Comparison of ENCODE assay signal across 19 cellular contexts in the genomic region with DNA sequence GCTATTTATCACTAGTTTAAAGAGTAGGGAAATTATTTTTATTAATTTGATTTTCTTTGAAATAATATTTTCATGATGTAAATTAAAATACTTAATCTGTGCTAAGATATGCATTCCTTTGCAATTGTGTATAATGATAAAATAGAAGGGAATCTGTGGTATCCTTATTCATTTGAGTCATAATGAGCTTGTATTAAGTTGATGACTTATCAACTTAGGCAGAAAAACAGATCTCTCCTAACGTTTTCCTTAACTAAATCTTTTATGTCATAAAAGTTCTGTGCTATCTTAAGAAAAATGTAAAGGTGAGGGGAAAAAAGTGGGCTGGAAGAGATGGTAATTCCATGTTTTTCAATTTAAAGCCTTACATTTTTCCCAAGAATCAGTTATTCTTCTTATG. TPM values are rescaled to one million over a fixed set of nuclear protein-coding genes. Genes with fewer than 3 reads are reported as not detected.
DNase-seq lines count a peak whose midpoint lies in the region; ATAC-seq, FAIRE-seq and TF ChIP-seq lines count a peak whose summit lies in the region.
"Had no signal": no experiment of that assay in that cellular context is flagged by ENCODE, and none has a peak within 500 bp of the region (broad histone marks: within the 10 kb centered on the region; RNA-seq: fewer than 3 reads in every experiment).

No MANE protein-coding gene starts in this region.

- H4K8ac ChIP-seq in IMR-90 (ENCODE audit: low read depth in 2 of 2, low read length in 2 of 2) = peak overlapping the region in 1 of 2 experiments; percentile 62; a peak in 1 of 4 replicates

- H3K4me1 ChIP-seq in ACC112 (ENCODE audit: control insufficient read depth, insufficient read depth, low read length, unreplicated experiment) (peaks cover 21% of the 10 kb centered on the region), IMR-90 (ENCODE audit: control insufficient read depth, insufficient read depth, low read length) (peaks cover 7% of the 10 kb centered on the region), rectal smooth muscle tissue (ENCODE audit: control insufficient read depth, insufficient read depth, low read length) (no peaks in the 10 kb centered on the region)

- no peak overlapping the region for H2AK5ac ChIP-seq in IMR-90 (ENCODE audit: low read depth, low read length)

- peak; percentile 6 for FAIRE-seq in frontal cortex (lab: Jason Lieb, UNC)

- peak overlapping the region; percentile 75; the same call in 1 of the 2 replicates for H4K5ac ChIP-seq in IMR-90 (ENCODE audit: low read depth, low read length)

- H3K9me3 ChIP-seq in IMR-90 (ENCODE audit: control insufficient read depth, insufficient read depth, low read length) (no peaks in the 10 kb centered on the region), WERI-Rb-1 (ENCODE audit: severe bottlenecking) (no peaks in the 10 kb centered on the region)

- no peak overlapping the region; the same call in 1 of the 2 replicates for H2BK20ac ChIP-seq in IMR-90 (ENCODE audit: low read depth, low read length)

- H2AFZ ChIP-seq in ACC112 (ENCODE audit: low read length, unreplicated experiment) (peak overlapping the region; percentile 7), IMR-90 (replicated peaks; ENCODE audit: low read length, poor library complexity) (no peak overlapping the region)

- dilution Hi-C loops in IMR-90 (cut with HindIII; ENCODE audit: low sequenced_read_pairs, unreplicated experiment) = no loop called here

- no peaks in the 10 kb centered on the region for H3K36me3 ChIP-seq in ACC112 (ENCODE audit: insufficient read depth, low read length)
- peaks cover 13% of the 10 kb centered on the region for H3K36me3 ChIP-seq in IMR-90 (ENCODE audit: control insufficient read depth, insufficient read depth, low read length)
- no peaks in the 10 kb centered on the region for H3K36me3 ChIP-seq in rectal smooth muscle tissue (ENCODE audit: control insufficient read depth, insufficient read depth, low read length)
- no peaks in the 10 kb centered on the region for H3K36me3 ChIP-seq in WERI-Rb-1

- H4K91ac ChIP-seq in IMR-90 (ENCODE audit: insufficient read depth, low read depth, low read length) = no peak overlapping the region

- no peak for TF ChIP-seq CTCF in IMR-90 (conservative IDR thresholded peaks at IDR 0.05; ENCODE audit: low read depth, low read length)
- no peak for TF ChIP-seq CTCF in WERI-Rb-1 (IDR thresholded peaks at IDR 0.05; ENCODE audit: low read depth, low read length)

- H3K4ac ChIP-seq in IMR-90 (ENCODE audit: low read depth, low read length) = peak overlapping the region; percentile 43; the same call in 1 of the 2 replicates

- H3K9me1 ChIP-seq in IMR-90 (ENCODE audit: insufficient read depth, low read length) = peaks cover under 1% of the 10 kb centered on the region; the same call in 1 of the 2 replicates

- POLR2A ChIA-PET in IMR-90 (lab: Charles Lee; ENCODE audit: unreplicated experiment) = interaction anchor here (0.7 kb wide), 1 partner anchor 628 kb away, joined by 3 read pairs; no protein-coding TSS in a partner anchor

- intact Hi-C loops in IMR-90 (cut with micrococcal nuclease) = loop anchor here (1.0 to 10.0 kb wide), 4 partner anchors 378 to 890 kb away; a partner anchor contains a TSS

- H3K56ac ChIP-seq in IMR-90 (ENCODE audit: extremely low read depth, insufficient read depth, low read length) = 0 out of 2 replicates have a peak overlapping the region, but pooled peaks have one; percentile 24

- H3K27me3 ChIP-seq in ACC112 (ENCODE audit: insufficient read depth, low read length) (no peaks in the 10 kb centered on the region), IMR-90 (ENCODE audit: control insufficient read depth, insufficient read depth, low read length) (no peaks in the 10 kb centered on the region), rectal smooth muscle tissue (ENCODE audit: control insufficient read depth, insufficient read depth, low read length) (no peaks in the 10 kb centered on the region), WERI-Rb-1 (ENCODE audit: insufficient read depth, low read depth, severe bottlenecking) (no peaks in the 10 kb centered on the region)

- peak overlapping the region; percentile 97 for H3K4me2 ChIP-seq in IMR-90 (ENCODE audit: low read depth, low read length)

- no peak for TF ChIP-seq POLR2A in IMR-90 (IDR thresholded peaks at IDR 0.05; ENCODE audit: low read depth, low read length)

- no CpG with 5 or more reads among the region's 1 CpG for WGBS in IMR-90 (ENCODE audit: extremely low coverage in 2 of 2, insufficient read length in 1 of 2), 2 experiments

- peak overlapping the region; percentile 75 for H3K4me3 ChIP-seq in ACC112 (ENCODE audit: low read depth, low read length)
- peak overlapping the region; percentile 94 for H3K4me3 ChIP-seq in IMR-90 (ENCODE audit: insufficient read depth, low read depth, low read length)
- peak overlapping the region; percentile 47 for H3K4me3 ChIP-seq in rectal smooth muscle tissue (ENCODE audit: low read length)
- no peak overlapping the region for H3K4me3 ChIP-seq in WERI-Rb-1 (ENCODE audit: low read depth, low read length)
- H3K4me3 ChIP-seq: SK-N-MC had no signal

- no TSS peak for BruUV-seq in IMR-90 (replicated peaks; lab: Mats Ljungman, UMichigan)

- no peak overlapping the region for H3K14ac ChIP-seq in IMR-90 (replicated peaks; ENCODE audit: low read depth, low read length)

- H2BK120ac ChIP-seq in IMR-90 (ENCODE audit: low read depth, low read length) = peak overlapping the region; percentile 44; the same call in 1 of the 2 replicates

- H3K23ac ChIP-seq in IMR-90 (ENCODE audit: low read depth, low read length) = no peak overlapping the region; the same call in 1 of the 2 replicates

- CTCF ChIA-PET in IMR-90 (lab: Yijun Ruan, JAX) = no interaction called here

- no peaks in the 10 kb centered on the region for H3K79me2 ChIP-seq in ACC112 (ENCODE audit: control insufficient read depth, insufficient read depth, low read length, unreplicated experiment)

- H2BK5ac ChIP-seq in IMR-90 (ENCODE audit: low read depth, low read length, poor library complexity, severe bottlenecking) = peak overlapping the region; percentile 98

- no peak overlapping the region for H2AK9ac ChIP-seq in IMR-90 (replicated peaks; ENCODE audit: low read depth, low read length, poor library complexity)

- H3K27ac ChIP-seq in ACC112 (ENCODE audit: low read depth, low read length) = no peak overlapping the region
- H3K27ac ChIP-seq in IMR-90 (ENCODE audit: insufficient read depth, low read length) = peak overlapping the region; percentile 85; the same call in 1 of the 2 replicates
- H3K27ac ChIP-seq in rectal smooth muscle tissue (ENCODE audit: low read depth, low read length) = no peak overlapping the region
- H3K27ac ChIP-seq in WERI-Rb-1 = no peak overlapping the region
- H3K27ac ChIP-seq: SK-N-MC had no signal

- no peaks in the 10 kb centered on the region; the same call in 1 of the 2 replicates for H4K20me1 ChIP-seq in IMR-90 (ENCODE audit: insufficient read depth, low read length)

- H3K9ac ChIP-seq in IMR-90 (ENCODE audit: low read depth, low read length) = peak overlapping the region; percentile 80
- H3K9ac ChIP-seq in rectal smooth muscle tissue (ENCODE audit: low read length) = no peak overlapping the region

- peak overlapping the region; percentile 99 for H3K18ac ChIP-seq in IMR-90 (ENCODE audit: low read depth, low read length)

- H2BK15ac ChIP-seq in IMR-90 (ENCODE audit: low read depth, low read length) = no peak overlapping the region

- ATAC-seq in IMR-90 (ENCODE audit: low read depth) = no peak
- no peak for ATAC-seq in HG03469 (IDR thresholded peaks at IDR 0.05; ENCODE audit: unreplicated experiment)
- ATAC-seq: activated CD8-positive, alpha-beta T cell treated with anti-CD3 and anti-CD28 coated beads, Interleukin-2, amount 10 ng/mL, durations not matched to agents 7 days and 5 days; HCT116; left colon; naive thymus-derived CD8-positive, alpha-beta T cell had no signal

- peaks cover 8 to 19% of the 10 kb centered on the region in 2 experiments for H3K79me1 ChIP-seq in IMR-90 (ENCODE audit: low read depth in 1 of 2, low read length in 2 of 2)

- DNase-seq in IMR-90 (peak; percentile 39), frontal cortex (ENCODE audit: low spot score in 2 of 2) (no peak), retina (no peak), WERI-Rb-1 (no peak), hepatic stellate cell (ENCODE audit: low spot score) (no peak)
- DNase-seq: activated CD8-positive, alpha-beta T cell treated with anti-CD3 and anti-CD28 coated beads, Interleukin-2, amount 10 ng/mL, durations not matched to agents 7 days and 5 days; cortex of kidney; left colon; naive thymus-derived CD8-positive, alpha-beta T cell; NCI-H2107; NCI-H69; OCI-M1; stimulated activated CD4-positive, alpha-beta T cell treated with anti-CD3 and anti-CD28 coated beads, Interleukin-4, amount 100 ng/mL, for 4 hours had no signal

- TF ChIP-seq RAD21 in IMR-90 (IDR thresholded peaks at IDR 0.05; ENCODE audit: low read length) = no peak

- in situ Hi-C loops in IMR-90 (cut with MboI; ENCODE audit: low sequenced_read_pairs) = loop anchor here (5.0 to 25.0 kb wide), 6 partner anchors 183 to 887 kb away; no protein-coding TSS in a partner anchor

TF ChIP-seq in IMR-90, 13 proteins besides CTCF, POLR2A, EP300 and RAD21 (continues in another document):
- TF ChIP-seq CHD1 (IDR thresholded peaks at IDR 0.05; ENCODE audit: low read depth, low read length) (no peak), NFE2L2 (IDR thresholded peaks at IDR 0.05; ENCODE audit: low read depth, low read length) (no peak), MAZ (IDR thresholded peaks at IDR 0.05; ENCODE audit: borderline replicate concordance, low read depth, low read length) (no peak), BHLHE40 (IDR thresholded peaks at IDR 0.05; ENCODE audit: low read depth, low read length) (no peak), MXI1 (IDR thresholded peaks at IDR 0.05; ENCODE audit: borderline replicate concordance, low read depth, low read length) (no peak), MAFK (IDR thresholded peaks at IDR 0.05; ENCODE audit: low read depth, low read length) (no peak), CEBPB (IDR thresholded peaks at IDR 0.05; ENCODE audit: low read depth, low read length) (no peak), RCOR1 (IDR thresholded peaks at IDR 0.05; ENCODE audit: insufficient replicate concordance, low read length) (no peak), SMC3 (IDR thresholded peaks at IDR 0.05; ENCODE audit: low read depth, low read length) (no peak), FOS (IDR thresholded peaks at IDR 0.05; ENCODE audit: low read depth, low read length) (no peak)
- TF ChIP-seq, protein P1, sequence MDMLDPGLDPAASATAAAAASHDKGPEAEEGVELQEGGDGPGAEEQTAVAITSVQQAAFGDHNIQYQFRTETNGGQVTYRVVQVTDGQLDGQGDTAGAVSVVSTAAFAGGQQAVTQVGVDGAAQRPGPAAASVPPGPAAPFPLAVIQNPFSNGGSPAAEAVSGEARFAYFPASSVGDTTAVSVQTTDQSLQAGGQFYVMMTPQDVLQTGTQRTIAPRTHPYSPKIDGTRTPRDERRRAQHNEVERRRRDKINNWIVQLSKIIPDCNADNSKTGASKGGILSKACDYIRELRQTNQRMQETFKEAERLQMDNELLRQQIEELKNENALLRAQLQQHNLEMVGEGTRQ (IDR thresholded peaks at IDR 0.05; ENCODE audit: low read depth, low read length) = no peak

RNA-seq across cellular contexts. Expression of a gene that starts 1.9 kb away (rescaled TPM):
- 34.8 and 69.2 TPM in 2 replicates for total RNA-seq in IMR-90 (2012; rRNA removed)
- polyA plus RNA-seq in IMR-90 (2012; rRNA removed) = 19.5 and 27.3 TPM in 2 replicates
- 2.9 and 3.0 TPM in 2 replicates for polyA plus RNA-seq in IMR-90 (2012; cell fraction: cytosol; rRNA removed)
- 0.61 and 12.9 TPM in 2 replicates for polyA plus RNA-seq in IMR-90 (2012; cell fraction: nucleus; rRNA removed; ENCODE audit: low replicate concordance)
- total RNA-seq in frontal cortex = 0.41 TPM
- total RNA-seq: activated T-helper 2 cell treated with anti-CD3 and anti-CD28 coated beads, Interferon-gamma antibody, Interleukin-2, Interleukin-4, amounts not matched to agents 10 μg/mL and 5 μg/mL and 100 μg/mL, durations not matched to agents 14 hours and 24 hours and 36 hours had no signal

Comparison
In these comparisons a context has a peak if more than half of its experiments do, and no peak if none do; other contexts are left out.
1. RNA of a gene that starts 1.9 kb away (total RNA-seq): 34.8 to 69.2 TPM in IMR-90; 0.41 TPM in frontal cortex (single experiment); every median in the first group is over 10 times any median in the second.